In genomic region chr17:33786478-33786877, GRCh38 we compare ENCODE assay signal across 31 cellular contexts.
"Had no signal": no experiment of that assay in that cellular context is flagged by ENCODE, and none has a peak within 500 bp of the region (broad histone marks: within the 10 kb centered on the region; RNA-seq: fewer than 3 reads in every experiment).

No MANE protein-coding gene starts in this region.

- ATAC-seq: activated naive CD4-positive, alpha-beta T cell treated with anti-CD3 and anti-CD28 coated beads, Interleukin-2, amount 50 U/mL, for 72 hours; activated T-cell treated with anti-CD3 and anti-CD28 coated beads, Interleukin-2, amount 50 U/mL, for 4 hours; Panc1 had no signal

- H3K27ac ChIP-seq: VCaP had no signal

- FAIRE-seq: bronchial epithelial cell had no signal

- DNase-seq: activated B cell treated with CpG ODN at 0.5 μM for 24 hours; activated CD4-positive, alpha-beta memory T cell treated with anti-CD3 and anti-CD28 coated beads for 36 hours; activated CD4-positive, alpha-beta T cell treated with anti-CD3 and anti-CD28 coated beads for 4 hours; activated CD4-positive, alpha-beta T cell treated with anti-CD3 and anti-CD28 coated beads, Interleukin-2, amount 50 U/mL, for 1 hour; activated CD4-positive, CD25-positive, alpha-beta regulatory T cell treated with anti-CD3 and anti-CD28 coated beads, Interleukin-2, amount 50 U/mL, for 72 hours; activated CD8-positive, alpha-beta memory T cell treated with anti-CD3 and anti-CD28 coated beads, Interleukin-2, amount 50 U/mL, for 4 hours; activated gamma-delta T cell treated with Interleukin-2 at 50 U/mL for 16 hours; activated naive CD4-positive, alpha-beta T cell treated with anti-CD3 and anti-CD28 coated beads for 36 hours; activated T-cell treated with anti-CD3 and anti-CD28 coated beads for 4 hours; activated T-cell treated with anti-CD3 and anti-CD28 coated beads, Interleukin-2, amount 50 U/mL, for 4 hours; anterior cingulate cortex; Kasumi-1; KG1; MG63; NCI-H1048; NCI-H1105 treated with DMSO at 0.1 percent for 48 hours; NCI-H1436; NCI-H1694; NCI-H1930; NCI-H2081 treated with DMSO at 0.1 percent for 48 hours; NCI-H345; NCI-H524 treated with DMSO at 0.1 percent for 48 hours; RPMI8226; SW 1271; T-helper 1 cell; T-helper 2 cell; T-helper 9 cell had no signal

- H3K36me3 ChIP-seq: MG63 had no signal

- H3K27me3 ChIP-seq: MG63 had no signal

- H3K9me3 ChIP-seq: MG63 had no signal

- H3K4me3 ChIP-seq: MG63 had no signal
